ENCODE assay signal across 21 cellular contexts in the genomic region with DNA sequence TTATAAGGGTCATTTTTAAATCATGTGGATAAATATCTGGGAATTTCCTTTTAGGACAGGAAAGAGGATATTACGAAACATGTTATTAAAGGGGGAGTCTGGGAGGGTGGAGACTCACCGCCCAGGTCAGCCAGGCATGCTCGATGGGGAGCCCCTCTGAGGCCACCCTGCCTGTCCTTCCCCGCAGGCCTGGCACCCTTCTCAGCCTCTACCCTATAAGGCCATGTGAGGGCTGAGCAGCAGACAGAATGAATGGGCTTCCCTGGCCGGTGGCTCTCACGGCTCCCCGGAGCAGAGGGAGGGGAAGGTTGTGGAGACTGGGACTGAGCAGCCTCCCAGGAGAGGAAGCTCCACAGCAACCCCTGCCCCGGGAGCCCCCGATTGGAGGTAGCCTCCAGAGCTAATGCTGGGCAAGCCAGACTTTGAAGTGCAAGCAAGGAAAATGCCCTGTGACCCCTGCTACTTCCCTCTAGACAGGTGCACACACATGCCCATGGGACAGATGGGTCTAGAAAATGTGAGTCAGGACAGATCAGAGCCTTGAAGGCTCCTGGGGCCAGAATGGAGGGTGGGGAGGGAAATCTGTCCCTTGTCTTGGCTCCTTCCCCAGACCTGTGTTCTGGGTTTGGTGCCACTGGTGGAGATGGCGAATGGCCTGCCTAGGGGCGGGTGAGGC. TPM values are rescaled to one million over a fixed set of nuclear protein-coding genes. Genes with fewer than 3 reads are reported as not detected.
DNase-seq lines count a peak whose midpoint lies in the region; ATAC-seq, FAIRE-seq and TF ChIP-seq lines count a peak whose summit lies in the region.
"Had no signal": no experiment of that assay in that cellular context is flagged by ENCODE, and none has a peak within 500 bp of the region (broad histone marks: within the 10 kb centered on the region; RNA-seq: fewer than 3 reads in every experiment).

No MANE protein-coding gene starts in this region.

- H3K4me1 ChIP-seq in ascending aorta = peaks cover 32 to 62% of the 10 kb centered on the region in 2 donors
- peaks cover 69% of the 10 kb centered on the region for H3K4me1 ChIP-seq in HepG2 (ENCODE audit: insufficient read depth, low read length)

- no peak for TF ChIP-seq EP300 in HepG2 (IDR thresholded peaks at IDR 0.05; ENCODE audit: low read depth in 2 of 2, low read length in 2 of 2)
- TF ChIP-seq EP300 in HepG2 (CRISPR knock-in tag; IDR thresholded peaks at IDR 0.05; ENCODE audit: borderline replicate concordance) = no peak

- no peaks in the 10 kb centered on the region for H3K9me3 ChIP-seq in ascending aorta
- no peaks in the 10 kb centered on the region for H3K9me3 ChIP-seq in HepG2 (ENCODE audit: low read length)
- no peaks in the 10 kb centered on the region for H3K9me3 ChIP-seq in CD4-positive, alpha-beta T cell (ENCODE audit: control insufficient read depth, low read length)
- H3K9me3 ChIP-seq: ovary, SK-N-SH had no signal

- peaks cover 30% of the 10 kb centered on the region for H3K27me3 Mint-ChIP-seq in stimulated activated memory B cell treated with anti-CD40 and anti-IgM and Interleukin-4, amounts not matched to agents 10 μg/mL and 1 μg/mL and 100 μg/mL, for 72 hours
- H3K27me3 Mint-ChIP-seq in activated T-helper 17 cell treated with anti-CD3 and anti-CD28 coated beads, Interleukin-2, amount 50 U/mL, for 72 hours = peaks cover 16% of the 10 kb centered on the region
- peaks cover 18% of the 10 kb centered on the region for H3K27me3 Mint-ChIP-seq in CD4-positive, alpha-beta T cell

- peak overlapping the region; percentile 53 for H3K27ac Mint-ChIP-seq in stimulated activated memory B cell treated with anti-CD40 and anti-IgM and Interleukin-4, amounts not matched to agents 10 μg/mL and 1 μg/mL and 100 μg/mL, for 72 hours
- no peak overlapping the region for H3K27ac Mint-ChIP-seq in activated T-helper 17 cell treated with anti-CD3 and anti-CD28 coated beads, Interleukin-2, amount 50 U/mL, for 72 hours
- H3K27ac Mint-ChIP-seq in CD4-positive, alpha-beta T cell = no peak overlapping the region
- H3K27ac Mint-ChIP-seq: activated B cell treated with CpG ODN at 0.5 μM for 24 hours had no signal

- no peak for TF ChIP-seq RAD21 in HepG2 (CRISPR knock-in tag; IDR thresholded peaks at IDR 0.05)

- peaks cover 4% of the 10 kb centered on the region for H3K9me3 Mint-ChIP-seq in stimulated activated memory B cell treated with anti-CD40 and anti-IgM and Interleukin-4, amounts not matched to agents 10 μg/mL and 1 μg/mL and 100 μg/mL, for 72 hours
- no peaks in the 10 kb centered on the region for H3K9me3 Mint-ChIP-seq in activated T-helper 17 cell treated with anti-CD3 and anti-CD28 coated beads, Interleukin-2, amount 50 U/mL, for 72 hours
- H3K9me3 Mint-ChIP-seq in CD4-positive, alpha-beta T cell = no peaks in the 10 kb centered on the region
- H3K9me3 Mint-ChIP-seq: activated B cell treated with CpG ODN at 0.5 μM for 24 hours had no signal

- BruUV-seq in HepG2 (replicated peaks; lab: Mats Ljungman, UMichigan) = no TSS peak

- H3K27ac ChIP-seq in ascending aorta (peak overlapping the region; percentile 96 to 98), HepG2 (ENCODE audit: extremely low read length, insufficient read depth, low read length) (no peak overlapping the region)
- no peak overlapping the region for H3K27ac ChIP-seq in CD4-positive, alpha-beta T cell (ENCODE audit: low read depth, low read length)
- H3K27ac ChIP-seq: HL-60, ovary had no signal

- H3K4me3 ChIP-seq in ascending aorta (no peak overlapping the region), HepG2 (replicated peaks in 1 of 3; ENCODE audit: insufficient read depth in 1 of 3, low read depth in 2 of 3, low read length in 3 of 3) (peak overlapping the region in 1 of 3 experiments; percentile 47; a peak in 1 of 6 replicates)
- H3K4me3 ChIP-seq: ovary, skin epidermis had no signal

- no peaks in the 10 kb centered on the region for H3K36me3 Mint-ChIP-seq in stimulated activated memory B cell treated with anti-CD40 and anti-IgM and Interleukin-4, amounts not matched to agents 10 μg/mL and 1 μg/mL and 100 μg/mL, for 72 hours
- H3K36me3 Mint-ChIP-seq in activated T-helper 17 cell treated with anti-CD3 and anti-CD28 coated beads, Interleukin-2, amount 50 U/mL, for 72 hours (ENCODE audit: low read depth) = no peaks in the 10 kb centered on the region
- H3K36me3 Mint-ChIP-seq in CD4-positive, alpha-beta T cell (ENCODE audit: low read depth) = no peaks in the 10 kb centered on the region

- CTCF ChIA-PET in HepG2 (lab: Yijun Ruan, JAX; ENCODE audit: low intra/inter-chr PET ratio, low total read pairs) = no interaction called here
- CTCF ChIA-PET in CD4-positive, alpha-beta T cell (lab: Charles Lee) = no interaction called here

- H4K20me1 ChIP-seq in HepG2 (ENCODE audit: insufficient read depth, low read length) = no peaks in the 10 kb centered on the region

- H3K79me2 ChIP-seq in HepG2 (ENCODE audit: insufficient read depth, low read length) = no peaks in the 10 kb centered on the region

- no peak for TF ChIP-seq POLR2A in HepG2 (IDR thresholded peaks at IDR 0.05; ENCODE audit: insufficient read depth in 1 of 2, low read depth in 2 of 2, low read length in 2 of 2)

- in situ Hi-C loops in HepG2 (cut with HindIII; ENCODE audit: extremely low pct_ligation_motif_present, low pct_unique_long_range_greater_than_20kb) = no loop called here

- WGBS in HepG2 (ENCODE audit: low lambda C conversion rate) = 42% methylated on average over 6 of the region's 11 CpGs

- intact Hi-C loops in ascending aorta (cut with DNase I) (loop anchor here (5.0 to 10.0 kb wide), 2 partner anchors 37 to 420 kb away; no protein-coding TSS in a partner anchor), HepG2 (cut with micrococcal nuclease; ENCODE audit: unreplicated experiment) (no loop called here)
- intact Hi-C loops in CD4-positive, alpha-beta T cell (cut with DNase I, micrococcal nuclease) = no loop called here

- H3K27me3 ChIP-seq in ascending aorta = no peaks in the 10 kb centered on the region
- peaks cover 0 to 1% of the 10 kb centered on the region in 2 experiments; a peak in 2 of 5 replicates for H3K27me3 ChIP-seq in HepG2 (ENCODE audit: control insufficient read depth in 1 of 2, insufficient read depth in 2 of 2, low read length in 2 of 2)
- peaks cover 19% of the 10 kb centered on the region for H3K27me3 ChIP-seq in CD4-positive, alpha-beta T cell (ENCODE audit: control insufficient read depth, insufficient read depth, low read length)
- H3K27me3 ChIP-seq: ovary had no signal

- peaks cover 41% of the 10 kb centered on the region for H3K4me1 Mint-ChIP-seq in stimulated activated memory B cell treated with anti-CD40 and anti-IgM and Interleukin-4, amounts not matched to agents 10 μg/mL and 1 μg/mL and 100 μg/mL, for 72 hours
- peaks cover 1% of the 10 kb centered on the region for H3K4me1 Mint-ChIP-seq in activated T-helper 17 cell treated with anti-CD3 and anti-CD28 coated beads, Interleukin-2, amount 50 U/mL, for 72 hours
- H3K4me1 Mint-ChIP-seq in CD4-positive, alpha-beta T cell (ENCODE audit: low read depth) = peaks cover 1% of the 10 kb centered on the region

- no peak for TF ChIP-seq CTCF in ascending aorta (IDR thresholded peaks at IDR 0.05)
- no peak for TF ChIP-seq CTCF in HepG2 (CRISPR knock-in tag; IDR thresholded peaks at IDR 0.05)
- no peak for TF ChIP-seq CTCF in CD4-positive, alpha-beta T cell (IDR thresholded peaks at IDR 0.05)

- POLR2A ChIA-PET in HepG2 (lab: Yijun Ruan, JAX) = no interaction called here
- POLR2A ChIA-PET in CD4-positive, alpha-beta T cell (lab: Charles Lee) = no interaction called here

- no peak overlapping the region for H3K4me3 Mint-ChIP-seq in stimulated activated memory B cell treated with anti-CD40 and anti-IgM and Interleukin-4, amounts not matched to agents 10 μg/mL and 1 μg/mL and 100 μg/mL, for 72 hours
- H3K4me3 Mint-ChIP-seq in activated T-helper 17 cell treated with anti-CD3 and anti-CD28 coated beads, Interleukin-2, amount 50 U/mL, for 72 hours = no peak overlapping the region
- no peak overlapping the region for H3K4me3 Mint-ChIP-seq in CD4-positive, alpha-beta T cell
- H3K4me3 Mint-ChIP-seq: activated B cell treated with CpG ODN at 0.5 μM for 24 hours had no signal

- H3K36me3 ChIP-seq in ascending aorta = no peaks in the 10 kb centered on the region
- H3K36me3 ChIP-seq in HepG2 (replicated peaks in 1 of 2; ENCODE audit: control insufficient read depth in 1 of 2, insufficient read depth in 2 of 2, low read length in 2 of 2) = no peaks in the 10 kb centered on the region
- H3K36me3 ChIP-seq: ovary had no signal

- no peak overlapping the region for H3K9ac ChIP-seq in HepG2 (ENCODE audit: insufficient read depth, low read depth, low read length)
- H3K9ac ChIP-seq: SK-N-SH had no signal

- H2AFZ ChIP-seq in HepG2 (ENCODE audit: low read length) = peak overlapping the region; percentile 10

- FAIRE-seq in HTR-8/SVneo (lab: Jason Lieb, UNC) (peak; percentile 20), HepG2 (lab: Jason Lieb, UNC) (no peak)
- FAIRE-seq: bronchial epithelial cell had no signal

- ATAC-seq in HepG2 (peak; percentile 8), HG03108 (IDR thresholded peaks at IDR 0.05; ENCODE audit: unreplicated experiment) (no peak), HG03520 (IDR thresholded peaks at IDR 0.05; ENCODE audit: unreplicated experiment) (no peak)
- no peak for ATAC-seq in stimulated activated memory B cell treated with anti-CD40 and anti-IgM and Interleukin-4, amounts not matched to agents 10 μg/mL and 1 μg/mL and 100 μg/mL, for 72 hours
- ATAC-seq in activated T-helper 17 cell treated with anti-CD3 and anti-CD28 coated beads, Interleukin-2, amount 50 U/mL, for 72 hours (replicated peaks) = no peak
- ATAC-seq in CD4-positive, alpha-beta T cell (ENCODE audit: poor library complexity) = no peak
- ATAC-seq: esophagus mucosa, HCT116 had no signal

- no peak for DNase-seq in HTR-8/SVneo (ENCODE audit: insufficient read length, low spot score)
- DNase-seq in ascending aorta (ENCODE audit: low spot score in 2 of 2) = no peak
- no peak for DNase-seq in HepG2 (ENCODE audit: low spot score)
- DNase-seq in CD4-positive, alpha-beta T cell = no peak
- DNase-seq: activated B cell treated with CpG ODN at 0.5 μM for 24 hours, DND-41, glutamatergic neuron, NCI-H2029, NCI-H446, SK-N-SH, T-helper 9 cell had no signal

- peak overlapping the region; percentile 68 for H3K4me2 ChIP-seq in HepG2 (ENCODE audit: low read depth, low read length)
- H3K4me2 ChIP-seq: SK-N-SH had no signal

RNA-seq across cellular contexts. Expression of gene ARMC9, which starts 13.2 kb away (rescaled TPM):
- total RNA-seq in ascending aorta (3.3 TPM), HepG2 (2016; rRNA removed; fragmentation: Illumina TruSeq; extraction: Trizol) (12.8 and 14.5 TPM in 2 replicates)
- total RNA-seq in HepG2 (2016; cell fraction: cytosol; rRNA removed; fragmentation: Illumina TruSeq; extraction: Trizol; ENCODE audit: low read depth) = 5.3 and 5.6 TPM in 2 replicates
- 10.9 and 12.6 TPM in 2 replicates for total RNA-seq in HepG2 (2016; cell fraction: insoluble cytoplasmic fraction; rRNA removed; fragmentation: Illumina TruSeq; extraction: Trizol)
- total RNA-seq in HepG2 (2016; cell fraction: membrane; rRNA removed; fragmentation: Illumina TruSeq; extraction: Trizol) = 4.9 and 6.6 TPM in 2 replicates
- total RNA-seq in HepG2 (2016; cell fraction: nucleus; rRNA removed; fragmentation: Illumina TruSeq; extraction: Trizol) = 17.4 and 18.3 TPM in 2 replicates
- polyA plus RNA-seq in HepG2 (2011; rRNA removed) = 7.0 and 9.1 TPM in 2 replicates
- 5.7 and 7.4 TPM in 2 replicates for polyA plus RNA-seq in HepG2 (2011; cell fraction: cytosol; rRNA removed)
- polyA plus RNA-seq in HepG2 (2011; cell fraction: nucleus; rRNA removed) = 11.9 and 14.3 TPM in 2 replicates
- polyA plus RNA-seq in HepG2 (2012) = 5.8 and 6.7 TPM in 2 replicates
- 1.2 and 1.3 TPM in 2 replicates for polyA plus RNA-seq in HepG2 (2016; cell fraction: cytosol; fragmentation: Illumina TruSeq; extraction: Trizol; ENCODE audit: low read depth)
- polyA plus RNA-seq in HepG2 (2016; cell fraction: insoluble cytoplasmic fraction; fragmentation: Illumina TruSeq; extraction: Trizol; ENCODE audit: low read depth) = 8.7 and 10.7 TPM in 2 replicates
- 1.9 and 3.0 TPM in 2 replicates for polyA plus RNA-seq in HepG2 (2016; cell fraction: membrane; fragmentation: Illumina TruSeq; extraction: Trizol; ENCODE audit: low read depth)
- polyA plus RNA-seq in HepG2 (2016; cell fraction: nucleus; fragmentation: Illumina TruSeq; extraction: Trizol; ENCODE audit: insufficient read depth, low read depth) = 10.3 and 16.0 TPM in 2 replicates
- polyA minus RNA-seq in HepG2 (2011; rRNA and poly(A)+ RNA removed; ENCODE audit: low replicate concordance) = 27.1 and 32.1 TPM in 2 replicates
- polyA minus RNA-seq in HepG2 (2011; cell fraction: cytosol; rRNA and poly(A)+ RNA removed) = 5.9 and 7.2 TPM in 2 replicates
- 29.2 and 35.8 TPM in 2 replicates for polyA minus RNA-seq in HepG2 (2011; cell fraction: nucleus; rRNA and poly(A)+ RNA removed)
- 1 to 10 TPM; 1.6 to 2.0 TPM for total RNA-seq in activated T-helper 17 cell treated with anti-CD3 and anti-CD28 coated beads, Interleukin-2, amount 50 U/mL, for 72 hours
- total RNA-seq in CD4-positive, alpha-beta T cell = under 1 TPM; 0.16 to 0.42 TPM

Comparison
In these comparisons a context has a peak if more than half of its experiments do, and no peak if none do; other contexts are left out.
1. H3K27ac ChIP-seq: peak in ascending aorta (2 of 2); none in HepG2 (single experiment) and CD4-positive, alpha-beta T cell (single experiment).